9 cellular contexts compared by ENCODE assay signal in the genomic region with DNA sequence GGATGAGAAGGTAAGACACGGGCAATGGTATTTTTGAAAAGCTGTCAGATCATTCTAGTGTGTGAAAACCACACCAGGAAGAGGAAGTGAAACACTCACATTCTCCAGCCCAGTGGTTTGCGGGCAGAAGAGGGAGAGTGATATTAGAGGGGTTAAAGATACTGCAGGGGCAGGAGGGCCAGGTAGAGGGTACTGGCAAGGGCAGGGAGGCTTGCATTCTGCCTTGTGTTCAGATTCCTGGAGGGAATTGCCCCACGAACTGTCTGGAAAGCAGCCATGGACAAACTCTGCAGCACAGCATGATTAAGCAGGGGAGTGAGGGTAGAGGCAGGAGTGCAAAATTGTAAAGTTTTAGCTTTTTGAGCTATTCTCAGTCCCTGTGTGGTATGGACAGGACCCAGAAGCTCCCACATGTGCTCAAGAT. TPM values are rescaled to one million over a fixed set of nuclear protein-coding genes. Genes with fewer than 3 reads are reported as not detected.
DNase-seq lines count a peak whose midpoint lies in the region; ATAC-seq and TF ChIP-seq lines count a peak whose summit lies in the region.
"Had no signal": no experiment of that assay in that cellular context is flagged by ENCODE, and none has a peak within 500 bp of the region (broad histone marks: within the 10 kb centered on the region; RNA-seq: fewer than 3 reads in every experiment).

No MANE protein-coding gene starts in this region.

- no peak for TF ChIP-seq POLR2A in uterus (IDR thresholded peaks at IDR 0.05)

- no peak overlapping the region for H3K9ac ChIP-seq in trophoblast cell (ENCODE audit: low read length)

- no peak overlapping the region for H4K12ac ChIP-seq in trophoblast cell (ENCODE audit: low read depth, low read length)

- no peaks in the 10 kb centered on the region for H3K79me1 ChIP-seq in trophoblast cell (ENCODE audit: low read length)

- intact Hi-C loops in OCI-LY7 (cut with micrococcal nuclease; ENCODE audit: unreplicated experiment), result loop anchor here (1.0 to 2.0 kb wide), 5 partner anchors 11 to 223 kb away; a partner anchor contains a TSS
- intact Hi-C loops in uterus (cut with DNase I; ENCODE audit: low total_unique reads), result no loop called here

- POLR2A ChIA-PET in OCI-LY7 (lab: Charles Lee), result interaction anchor here (0.7 to 7.7 kb wide), 10 partner anchors 15 to 584 kb away, joined by 3 to 194 read pairs (median 3); a partner anchor contains a TSS

- peak overlapping the region; percentile 80 for H3K4me2 ChIP-seq in OCI-LY7 (ENCODE audit: low read length)
- H3K4me2 ChIP-seq in trophoblast cell (ENCODE audit: low read length), result no peak overlapping the region

- in situ Hi-C loops in GM13977 (cut with MboI; ENCODE audit: low pct_unique_long_range_greater_than_20kb, low sequenced_read_pairs, unreplicated experiment), result no loop called here

- H3K4me1 Mint-ChIP-seq in progenitor cell of endocrine pancreas (ENCODE audit: low read depth) (peaks cover 28% of the 10 kb centered on the region), osteocyte (ENCODE audit: unreplicated experiment) (no peaks in the 10 kb centered on the region)

- no peak overlapping the region for H2AK5ac ChIP-seq in trophoblast cell (ENCODE audit: low read length)

- no peak overlapping the region for H3K18ac ChIP-seq in trophoblast cell (ENCODE audit: low read length)

- TF ChIP-seq CTCF in GM13977 (IDR thresholded peaks at IDR 0.05; ENCODE audit: extremely low read depth, insufficient read depth, missing control alignments) (no peak), OCI-LY7 (conservative IDR thresholded peaks at IDR 0.05; ENCODE audit: low read length) (no peak), progenitor cell of endocrine pancreas (IDR thresholded peaks at IDR 0.05; ENCODE audit: unreplicated experiment) (no peak), osteocyte (IDR thresholded peaks at IDR 0.05) (no peak), uterus (IDR thresholded peaks at IDR 0.05) (no peak)

- peaks cover 4% of the 10 kb centered on the region for H3K27me3 Mint-ChIP-seq in progenitor cell of endocrine pancreas
- H3K27me3 Mint-ChIP-seq in osteocyte (ENCODE audit: unreplicated experiment), result peaks cover 42% of the 10 kb centered on the region

- H4K8ac ChIP-seq in trophoblast cell (ENCODE audit: low read depth, low read length), result no peak overlapping the region

- H3K36me3 Mint-ChIP-seq in progenitor cell of endocrine pancreas (ENCODE audit: insufficient read depth) (no peaks in the 10 kb centered on the region), osteocyte (ENCODE audit: unreplicated experiment) (no peaks in the 10 kb centered on the region)

- H3K23ac ChIP-seq in trophoblast cell (ENCODE audit: low read length), result no peak overlapping the region

- H2BK5ac ChIP-seq in trophoblast cell (ENCODE audit: low read depth, low read length, poor library complexity), result no peak overlapping the region

- H3K4me3 ChIP-seq in OCI-LY7 (ENCODE audit: low read depth, low read length, poor library complexity, severe bottlenecking), result peak overlapping the region; percentile 43
- no peak overlapping the region for H3K4me3 ChIP-seq in uterus
- H3K4me3 ChIP-seq in trophoblast cell (ENCODE audit: low read depth, low read length), result no peak overlapping the region

- no TSS peak for BruUV-seq in OCI-LY7 (replicated peaks; lab: Mats Ljungman, UMichigan)

- H2AFZ ChIP-seq in OCI-LY7 (ENCODE audit: low read length) (peak overlapping the region; percentile 21; the same call in 1 of the 2 replicates), trophoblast cell (ENCODE audit: insufficient read depth, low read length, poor library complexity) (no peak overlapping the region)

- no peak overlapping the region for H3K4me3 Mint-ChIP-seq in progenitor cell of endocrine pancreas (ENCODE audit: low read depth)
- H3K4me3 Mint-ChIP-seq in osteocyte (ENCODE audit: unreplicated experiment), result no peak overlapping the region

- H4K91ac ChIP-seq in trophoblast cell (ENCODE audit: low read depth, low read length), result no peak overlapping the region

- no peaks in the 10 kb centered on the region for H3K9me2 ChIP-seq in OCI-LY7 (ENCODE audit: insufficient read depth, low read length)

- H3K79me2 ChIP-seq in OCI-LY7 (ENCODE audit: insufficient read depth, low read depth, low read length) (no peaks in the 10 kb centered on the region), trophoblast cell (ENCODE audit: control insufficient read depth, insufficient read depth, low read length, poor library complexity) (no peaks in the 10 kb centered on the region)

- no peak overlapping the region for H3K4ac ChIP-seq in trophoblast cell (ENCODE audit: low read depth, low read length)

- peak; percentile 50 for DNase-seq in GM13977 (ENCODE audit: low spot score)
- peak; percentile 90 for DNase-seq in OCI-LY7 (ENCODE audit: low spot score)
- peak; percentile 55 for DNase-seq in activated T-helper 9 cell treated with anti-CD3 and anti-CD28 coated beads, Interleukin-2, amount 50 U/mL, for 16 hours (ENCODE audit: low read depth)
- no peak for DNase-seq in progenitor cell of endocrine pancreas (ENCODE audit: low spot score, unreplicated experiment)
- no peak for DNase-seq in osteocyte (ENCODE audit: extremely low spot score, unreplicated experiment)
- no peak for DNase-seq in uterus
- no peak for DNase-seq in trophoblast cell

- peak overlapping the region; percentile 85 for H3K27ac ChIP-seq in OCI-LY7 (ENCODE audit: low read depth, low read length, poor library complexity, severe bottlenecking)
- H3K27ac ChIP-seq in uterus, result no peak overlapping the region
- no peak overlapping the region for H3K27ac ChIP-seq in trophoblast cell (ENCODE audit: low read depth, low read length)

- H3K9me3 ChIP-seq in OCI-LY7 (ENCODE audit: low read length) (no peaks in the 10 kb centered on the region), uterus (no peaks in the 10 kb centered on the region), trophoblast cell (ENCODE audit: insufficient read depth, low read depth, low read length) (no peaks in the 10 kb centered on the region)

- no CpG with 5 or more reads among the region's 3 CpGs for WGBS in trophoblast cell (ENCODE audit: extremely low coverage, insufficient coverage, insufficient read length)

- ATAC-seq in HG02852 (IDR thresholded peaks at IDR 0.05; ENCODE audit: unreplicated experiment), result peak; percentile 94
- ATAC-seq: HCT116 had no signal

- no peak overlapping the region for H2BK120ac ChIP-seq in trophoblast cell (ENCODE audit: insufficient read depth, low read length, poor library complexity)

- peaks cover 3% of the 10 kb centered on the region for H3K9me3 Mint-ChIP-seq in progenitor cell of endocrine pancreas (ENCODE audit: low read depth)
- no peaks in the 10 kb centered on the region for H3K9me3 Mint-ChIP-seq in osteocyte (ENCODE audit: unreplicated experiment)

- CTCF ChIA-PET in OCI-LY7 (lab: Charles Lee; ENCODE audit: unreplicated experiment), result interaction anchor here (0.6 to 4.5 kb wide), 7 partner anchors 9 to 97 kb away, joined by 3 to 23 read pairs (median 4); no protein-coding TSS in a partner anchor

- H3K27me3 ChIP-seq in uterus (no peaks in the 10 kb centered on the region), trophoblast cell (ENCODE audit: insufficient read depth, low read length) (no peaks in the 10 kb centered on the region)

- H3K4me1 ChIP-seq in OCI-LY7 (ENCODE audit: insufficient read depth, low read length, poor library complexity, severe bottlenecking) (peaks cover 76% of the 10 kb centered on the region), uterus (no peaks in the 10 kb centered on the region), trophoblast cell (ENCODE audit: control insufficient read depth in 1 of 2, insufficient read depth in 2 of 2, low read length in 2 of 2) (no peaks in the 10 kb centered on the region)

- peak overlapping the region; percentile 54 for H3K27ac Mint-ChIP-seq in progenitor cell of endocrine pancreas
- H3K27ac Mint-ChIP-seq in osteocyte (ENCODE audit: unreplicated experiment), result no peak overlapping the region

- no peak overlapping the region for H3K14ac ChIP-seq in trophoblast cell (ENCODE audit: low read length)

- H4K20me1 ChIP-seq in OCI-LY7 (ENCODE audit: insufficient read depth, low read length), result no peaks in the 10 kb centered on the region

- no peak overlapping the region for H2BK12ac ChIP-seq in trophoblast cell (ENCODE audit: low read length)

- no peaks in the 10 kb centered on the region for H3K36me3 ChIP-seq in OCI-LY7 (ENCODE audit: insufficient read depth, low read length)
- no peaks in the 10 kb centered on the region for H3K36me3 ChIP-seq in uterus
- H3K36me3 ChIP-seq in trophoblast cell (ENCODE audit: control insufficient read depth in 1 of 2, insufficient read depth in 2 of 2, low read length in 2 of 2), result no peaks in the 10 kb centered on the region

RNA-seq across cellular contexts. Expression of a gene that starts 30.9 kb away (rescaled TPM):
- total RNA-seq in OCI-LY7 (2014; rRNA removed; shearing (Covaris generic)), result 0.28 and 1.1 TPM in 2 replicates
- total RNA-seq in OCI-LY7 (2022) (1.7 and 1.9 TPM in 2 replicates), progenitor cell of endocrine pancreas (17.6 and 21.1 TPM in 2 replicates), osteocyte (0.13 and 0.42 TPM in 2 replicates), uterus (1 to 10 TPM in 1 of 4 donors, under 1 TPM in 1, not detected in 2; 0.55 to 1.2 TPM)
- 3.9 and 4.5 TPM in 2 replicates for polyA plus RNA-seq in trophoblast cell (2013)

RNA-seq across cellular contexts. Expression of a gene that starts 31.0 kb away (rescaled TPM):
- not detected in 2 replicates for total RNA-seq in OCI-LY7 (2014; rRNA removed; shearing (Covaris generic))
- not detected in 2 replicates for total RNA-seq in OCI-LY7 (2022)
- total RNA-seq in progenitor cell of endocrine pancreas, result 1.00 and 1.6 TPM in 2 replicates
- total RNA-seq in osteocyte, result not detected in 2 replicates
- total RNA-seq in uterus, result 1 to 10 TPM in 1 of 4 donors, under 1 TPM in 2, not detected in 1; 0.27 to 4.1 (median 0.55) TPM
- polyA plus RNA-seq in trophoblast cell (2013), result 0.16 and 0.19 TPM in 2 replicates

Comparison
In these comparisons a context has a peak if more than half of its experiments do, and no peak if none do; other contexts are left out.
1. DNase-seq: peak in GM13977 (single experiment), OCI-LY7 (single experiment) and activated T-helper 9 cell treated with anti-CD3 and anti-CD28 coated beads, Interleukin-2, amount 50 U/mL, for 16 hours (single experiment); none in progenitor cell of endocrine pancreas (single experiment), osteocyte (single experiment), uterus (0 of 2) and trophoblast cell (0 of 2).